Comparison of ENCODE assay signal across 18 cellular contexts in genomic region chr21:26565105-26565504, GRCh38. TPM values are rescaled to one million over a fixed set of nuclear protein-coding genes. Genes with fewer than 3 reads are reported as not detected.
DNase-seq lines count a peak whose midpoint lies in the region; TF ChIP-seq lines count a peak whose summit lies in the region.
"Had no signal": no experiment of that assay in that cellular context is flagged by ENCODE, and none has a peak within 500 bp of the region (broad histone marks: within the 10 kb centered on the region; RNA-seq: fewer than 3 reads in every experiment).

No MANE protein-coding gene starts in this region.

- TF ChIP-seq EP300 in SK-N-SH (IDR thresholded peaks at IDR 0.05; ENCODE audit: borderline replicate concordance in 1 of 2, low read depth in 1 of 2, low read length in 1 of 2), result no peak

- DNase-seq in Ammon's horn (ENCODE audit: low spot score), result peak; percentile 13
- DNase-seq in CD1c-positive myeloid dendritic cell (ENCODE audit: extremely low spot score), result peak; percentile 73
- DNase-seq in endothelial cell (ENCODE audit: low spot score), result no peak
- no peak for DNase-seq in NCI-H1694 treated with DMSO at 0.1 percent for 48 hours (lab: John Stamatoyannopoulos, UW)
- no peak for DNase-seq in SKM-1 treated with dmso at 0.1 percent for 144 hours (lab: John Stamatoyannopoulos, UW; ENCODE audit: unreplicated experiment)
- DNase-seq in NCI-H2081 treated with DMSO at 0.1 percent for 48 hours (lab: John Stamatoyannopoulos, UW), result no peak
- no peak for DNase-seq in SK-N-SH
- DNase-seq: DMS 273 treated with DMSO at 0.1 percent for 48 hours, EL, H7, NCI-H2029, NCI-H524 had no signal

- H3K27me3 ChIP-seq in neutrophil (no peaks in the 10 kb centered on the region), SK-N-SH (ENCODE audit: insufficient read depth) (no peaks in the 10 kb centered on the region)
- H3K27me3 ChIP-seq: BLaER1 had no signal

- peaks cover 55% of the 10 kb centered on the region for H3K4me1 Mint-ChIP-seq in endothelial cell (ENCODE audit: unreplicated experiment)

- no peak for TF ChIP-seq RAD21 in SK-N-SH (IDR thresholded peaks at IDR 0.05; ENCODE audit: low read length)

- H3K9ac ChIP-seq in SK-N-SH, result no peak overlapping the region
- H3K9ac ChIP-seq: BLaER1, KMS-11 had no signal

- no peaks in the 10 kb centered on the region for H4K20me1 ChIP-seq in SK-N-SH (ENCODE audit: insufficient read depth)
- H4K20me1 ChIP-seq: BLaER1 had no signal

- H3K36me3 Mint-ChIP-seq in endothelial cell (ENCODE audit: low read depth, unreplicated experiment), result peaks cover 51% of the 10 kb centered on the region

- CTCF ChIA-PET in SK-N-SH (lab: Yijun Ruan, JAX), result interaction anchor here (1.3 kb wide), 1 partner anchor 24 kb away, joined by 3 read pairs; no protein-coding TSS in a partner anchor

- H2AFZ ChIP-seq in SK-N-SH (ENCODE audit: low read depth), result no peak overlapping the region

- no peaks in the 10 kb centered on the region for H3K9me3 Mint-ChIP-seq in endothelial cell (ENCODE audit: unreplicated experiment)

- POLR2A ChIA-PET in SK-N-SH (lab: Yijun Ruan, JAX), result no interaction called here

- H3K36me3 ChIP-seq in neutrophil (no peaks in the 10 kb centered on the region), SK-N-SH (replicated peaks in 1 of 2; ENCODE audit: control insufficient read depth in 1 of 2, insufficient read depth in 2 of 2, low read length in 1 of 2) (no peaks in the 10 kb centered on the region)
- H3K36me3 ChIP-seq: BLaER1 had no signal

- H3K9me3 ChIP-seq in neutrophil, result no peaks in the 10 kb centered on the region
- H3K9me3 ChIP-seq in SK-N-SH, result no peaks in the 10 kb centered on the region
- H3K9me3 ChIP-seq: BLaER1 had no signal

- 55% methylated on average over 6 of the region's 6 CpGs for WGBS in SK-N-SH (ENCODE audit: low lambda C conversion rate)

- no peaks in the 10 kb centered on the region for H3K9me2 ChIP-seq in SK-N-SH

- H3K4me2 ChIP-seq in SK-N-SH, result no peak overlapping the region
- H3K4me2 ChIP-seq: BLaER1, KMS-11 had no signal

- H3K27ac ChIP-seq in neutrophil (peak overlapping the region; percentile 75), SK-N-SH (ENCODE audit: low read depth in 2 of 2, low read length in 1 of 2) (no peak overlapping the region)
- H3K27ac ChIP-seq: BLaER1, KMS-11, RWPE1 had no signal

- H3K79me2 ChIP-seq in SK-N-SH (ENCODE audit: insufficient read depth), result no peaks in the 10 kb centered on the region

- peak overlapping the region; percentile 63 for H3K4me3 Mint-ChIP-seq in endothelial cell (ENCODE audit: unreplicated experiment)

- H3K4me3 ChIP-seq in neutrophil (ENCODE audit: low read depth in 1 of 2, low read length in 1 of 2), result peak overlapping the region; percentile 6 to 28
- no peak overlapping the region for H3K4me3 ChIP-seq in SK-N-SH (ENCODE audit: low read depth in 2 of 2, low read length in 1 of 2)
- H3K4me3 ChIP-seq: BLaER1 had no signal

- H3K27ac Mint-ChIP-seq in endothelial cell (ENCODE audit: unreplicated experiment), result peak overlapping the region; percentile 66

- no peaks in the 10 kb centered on the region for H3F3A ChIP-seq in SK-N-SH (replicated peaks; ENCODE audit: insufficient read depth)

- H3K4me1 ChIP-seq in neutrophil (ENCODE audit: control insufficient read depth in 1 of 2, insufficient read depth in 1 of 2, low read depth in 1 of 2, low read length in 1 of 2) (peaks cover 54 to 55% of the 10 kb centered on the region in 2 experiments), SK-N-SH (ENCODE audit: control insufficient read depth in 1 of 2, insufficient read depth in 2 of 2, low read depth in 1 of 2, low read length in 1 of 2) (no peaks in the 10 kb centered on the region; a peak in 1 of 4 replicates)
- H3K4me1 ChIP-seq: BLaER1 had no signal

- no peak for TF ChIP-seq CTCF in endothelial cell (IDR thresholded peaks at IDR 0.05; ENCODE audit: unreplicated experiment)
- TF ChIP-seq CTCF in neutrophil (IDR thresholded peaks at IDR 0.05), result no peak
- no peak for TF ChIP-seq CTCF in SK-N-SH (IDR thresholded peaks at IDR 0.05)

- H3K27me3 Mint-ChIP-seq in endothelial cell (ENCODE audit: unreplicated experiment), result peaks cover 1% of the 10 kb centered on the region

TF ChIP-seq in SK-N-SH, 30 proteins besides CTCF, POLR2A, EP300 and RAD21:
- TF ChIP-seq FOXM1 (IDR thresholded peaks at IDR 0.05; ENCODE audit: low read depth), result no peak
- no peak for TF ChIP-seq RCOR1 (IDR thresholded peaks at IDR 0.05; ENCODE audit: low read length)
- TF ChIP-seq TAF1 (IDR thresholded peaks at IDR 0.05; ENCODE audit: borderline replicate concordance, low read depth, low read length), result no peak
- TF ChIP-seq POLR2AphosphoS5 (IDR thresholded peaks at IDR 0.05; ENCODE audit: low read depth, low read length), result no peak
- TF ChIP-seq MXI1 (IDR thresholded peaks at IDR 0.05; ENCODE audit: low read depth, low read length), result no peak
- no peak for TF ChIP-seq YY1 (IDR thresholded peaks at IDR 0.05; ENCODE audit: low read depth)
- TF ChIP-seq GATA2 (CRISPR knock-in tag; IDR thresholded peaks at IDR 0.05), result no peak
- TF ChIP-seq PBX3 (IDR thresholded peaks at IDR 0.05), result no peak
- no peak for TF ChIP-seq USF1 (IDR thresholded peaks at IDR 0.05; ENCODE audit: borderline replicate concordance, low read depth)
- TF ChIP-seq RXRA (IDR thresholded peaks at IDR 0.05; ENCODE audit: borderline replicate concordance, low read depth), result no peak
- TF ChIP-seq REST (IDR thresholded peaks at IDR 0.05; ENCODE audit: low read depth, low read length), result no peak
- TF ChIP-seq MAX (IDR thresholded peaks at IDR 0.05; ENCODE audit: low read depth), result no peak
TF ChIP-seq in SK-N-SH: peak in this region for 0.

RNA-seq across cellular contexts. Expression of gene CYYR1, which starts 8.0 kb away (rescaled TPM):
- 88.6 TPM for total RNA-seq in endothelial cell (ENCODE audit: unreplicated experiment)
- not detected in 2 replicates for polyA plus RNA-seq in SK-N-SH (2012; rRNA removed)
- polyA plus RNA-seq in SK-N-SH (2012; cell fraction: cytosol; rRNA removed), result not detected in 2 replicates
- polyA plus RNA-seq in SK-N-SH (2012; cell fraction: nucleus; rRNA removed), result not detected in 2 replicates
- total RNA-seq: MCF 10A, OCI-LY7 had no signal

Comparison
In these comparisons a context has a peak if more than half of its experiments do, and no peak if none do; other contexts are left out.
1. DNase-seq: peak in Ammon's horn (single experiment) and CD1c-positive myeloid dendritic cell (single experiment); none in endothelial cell (single experiment), NCI-H1694 treated with DMSO at 0.1 percent for 48 hours (single experiment), SKM-1 treated with dmso at 0.1 percent for 144 hours (single experiment), NCI-H2081 treated with DMSO at 0.1 percent for 48 hours (single experiment) and SK-N-SH (single experiment).
2. H3K4me3 ChIP-seq: peak in neutrophil (2 of 2); none in SK-N-SH (0 of 2).